In the genomic region with DNA sequence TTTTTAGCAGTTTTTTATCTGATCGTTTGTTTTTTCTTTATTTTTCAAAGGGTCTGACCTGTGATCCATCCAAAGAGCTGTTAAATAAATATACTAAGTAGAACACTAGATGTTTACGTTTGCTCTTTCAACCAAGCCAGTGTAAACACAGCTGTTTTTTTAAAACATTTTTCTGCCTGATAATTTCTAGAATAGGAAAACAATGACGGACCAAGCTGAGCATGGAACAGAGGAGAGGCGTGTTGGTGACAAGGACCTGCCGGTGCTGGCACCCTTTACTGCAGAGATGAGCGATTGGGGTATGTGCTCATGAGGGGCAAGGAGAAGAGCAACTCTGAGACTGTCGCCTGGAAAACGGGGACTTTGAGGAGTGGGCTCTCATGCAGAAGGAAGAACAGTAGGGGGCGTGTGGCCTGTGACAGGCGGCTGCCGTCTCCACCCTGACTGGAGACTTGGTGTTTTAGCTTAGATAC, we compare ENCODE assay signal across 10 cellular contexts. TPM values are rescaled to one million over a fixed set of nuclear protein-coding genes. Genes with fewer than 3 reads are reported as not detected.
A peak's percentile ranks its signal among the peaks of the same experiment; 100 is the strongest.
DNase-seq lines count a peak whose midpoint lies in the region; ATAC-seq, FAIRE-seq and TF ChIP-seq lines count a peak whose summit lies in the region.
"Had no signal": no experiment of that assay in that cellular context is flagged by ENCODE, and none has a peak within 500 bp of the region (broad histone marks: within the 10 kb centered on the region; RNA-seq: fewer than 3 reads in every experiment).

No MANE protein-coding gene starts in this region.

- H3K36me3 Mint-ChIP-seq in endothelial cell (ENCODE audit: low read depth, unreplicated experiment), result no peaks in the 10 kb centered on the region
- H3K36me3 Mint-ChIP-seq: naive B cell had no signal

- WGBS in pancreas, 2 donors, result 11 to 12% methylated on average over 11 of the region's 11 CpGs

- DNase-seq in NCI-H146 (lab: John Stamatoyannopoulos, UW) (peak; percentile 13), NCI-H146 treated with DMSO at 0.1 percent for 48 hours (lab: John Stamatoyannopoulos, UW; ENCODE audit: unreplicated experiment) (no peak), NCI-H748 (lab: John Stamatoyannopoulos, UW; ENCODE audit: unreplicated experiment) (peak; percentile 93), endothelial cell (ENCODE audit: low spot score) (peak; percentile 42), pancreas (no peak), cortex of kidney (lab: John Stamatoyannopoulos, UW) (no peak), SW480 (ENCODE audit: low spot score) (no peak)
- DNase-seq: amniotic stem cell, naive B cell had no signal

- no peak for TF ChIP-seq CTCF in endothelial cell (IDR thresholded peaks at IDR 0.05; ENCODE audit: unreplicated experiment)
- no peak for TF ChIP-seq CTCF in pancreas (IDR thresholded peaks at IDR 0.05)

- no peaks in the 10 kb centered on the region for H3K9me3 Mint-ChIP-seq in endothelial cell (ENCODE audit: unreplicated experiment)
- H3K9me3 Mint-ChIP-seq: naive B cell had no signal

- no peak overlapping the region for H3K4me3 Mint-ChIP-seq in endothelial cell (ENCODE audit: unreplicated experiment)
- H3K4me3 Mint-ChIP-seq: naive B cell had no signal

- no peaks in the 10 kb centered on the region for H3K9me3 ChIP-seq in pancreas

- no peak overlapping the region for H3K4me3 ChIP-seq in pancreas

- no peaks in the 10 kb centered on the region for H3K27me3 ChIP-seq in pancreas

- ATAC-seq in pancreas (peak; percentile 37 to 66 (median 58)), HG03280 (IDR thresholded peaks at IDR 0.05; ENCODE audit: unreplicated experiment) (no peak)

- H3K36me3 ChIP-seq in pancreas, result no peaks in the 10 kb centered on the region

- peaks cover 2% of the 10 kb centered on the region for H3K4me1 Mint-ChIP-seq in endothelial cell (ENCODE audit: unreplicated experiment)

- H3K27me3 Mint-ChIP-seq in endothelial cell (ENCODE audit: unreplicated experiment), result peaks cover 1% of the 10 kb centered on the region

- no peak overlapping the region for H3K27ac Mint-ChIP-seq in endothelial cell (ENCODE audit: unreplicated experiment)
- H3K27ac Mint-ChIP-seq: naive B cell had no signal

- intact Hi-C loops in pancreas (cut with DNase I), result no loop called here

- no peak for FAIRE-seq in pancreas (lab: Jason Lieb, UNC)

- no peaks in the 10 kb centered on the region for H3K4me1 ChIP-seq in pancreas

- H3K27ac ChIP-seq in pancreas, result no peak overlapping the region

RNA-seq across cellular contexts. Expression of a gene that starts 28.6 kb away (rescaled TPM):
- 0.87 TPM for total RNA-seq in endothelial cell (ENCODE audit: unreplicated experiment)
- total RNA-seq in pancreas, result 1 to 10 TPM in 1 of 6 donors, under 1 TPM in 5; 0.31 to 1.2 (median 0.60) TPM
- polyA plus RNA-seq in pancreas, result 1 to 10 TPM in 1 of 2 donors, under 1 TPM in 1; 0.68 to 3.5 TPM

RNA-seq across cellular contexts. Expression of a gene that starts 43.8 kb away (rescaled TPM):
- total RNA-seq in endothelial cell (ENCODE audit: unreplicated experiment) (33.1 TPM), pancreas (10 to 100 TPM; 25.9 to 64.1 (median 48.6) TPM)
- 100 to 1,000 TPM; 104 to 107 TPM for polyA plus RNA-seq in pancreas

RNA-seq across cellular contexts. Expression of a gene that starts 52.1 kb away (rescaled TPM):
- total RNA-seq in endothelial cell (ENCODE audit: unreplicated experiment) (not detected), pancreas (1 to 10 TPM in 1 of 6 donors, under 1 TPM in 4, not detected in 1; 0.09 to 1.9 (median 0.26) TPM)
- polyA plus RNA-seq in pancreas, result under 1 TPM; 0.23 to 0.80 TPM

RNA-seq across cellular contexts. Expression of a gene that starts 56.7 kb away (rescaled TPM):
- total RNA-seq in endothelial cell (ENCODE audit: unreplicated experiment), result 1.2 TPM
- under 1 TPM in 2 of 6 donors, not detected in 4; 0.04 to 0.05 TPM for total RNA-seq in pancreas
- polyA plus RNA-seq in pancreas, result under 1 TPM; 0.04 to 0.16 TPM

RNA-seq across cellular contexts. Expression of a gene that starts 58.9 kb away (rescaled TPM):
- total RNA-seq in endothelial cell (ENCODE audit: unreplicated experiment) (18.7 TPM), pancreas (10 to 100 TPM; 11.6 to 17.8 (median 13.0) TPM)
- 10 to 100 TPM; 78.2 to 79.8 TPM for polyA plus RNA-seq in pancreas

Comparison
In these comparisons a context has a peak if more than half of its experiments do, and no peak if none do; other contexts are left out.
1. DNase-seq: peak in NCI-H146 (single experiment), NCI-H748 (single experiment) and endothelial cell (single experiment); none in NCI-H146 treated with DMSO at 0.1 percent for 48 hours (single experiment), pancreas (0 of 6), cortex of kidney (single experiment) and SW480 (single experiment).